1 cellular context compared by ENCODE assay signal in the genomic region with DNA sequence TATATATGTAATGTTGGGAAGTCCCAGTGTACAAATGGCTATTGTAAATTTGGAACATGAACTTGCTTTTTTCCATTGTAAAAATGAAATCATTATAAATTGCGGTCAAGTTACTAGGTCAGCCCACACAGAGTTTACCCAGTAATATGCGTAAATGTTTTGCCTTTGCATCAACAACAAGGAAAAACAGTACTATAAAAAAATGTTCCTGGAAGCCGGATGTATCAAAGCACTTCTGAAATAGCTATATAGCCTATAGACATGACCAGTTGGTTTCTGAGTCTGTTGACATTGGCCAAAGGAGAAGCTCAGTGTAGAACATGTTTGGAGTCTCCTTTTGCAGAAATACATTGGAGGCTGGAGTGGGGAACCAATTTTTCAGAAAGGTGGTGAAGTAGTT.
TF ChIP-seq lines count a peak whose summit lies in the region.

No MANE protein-coding gene starts in this region.

TF ChIP-seq in GM23338, 12 proteins besides CTCF, POLR2A, EP300 and RAD21 (continued from another document):
- TF ChIP-seq, protein P1, sequence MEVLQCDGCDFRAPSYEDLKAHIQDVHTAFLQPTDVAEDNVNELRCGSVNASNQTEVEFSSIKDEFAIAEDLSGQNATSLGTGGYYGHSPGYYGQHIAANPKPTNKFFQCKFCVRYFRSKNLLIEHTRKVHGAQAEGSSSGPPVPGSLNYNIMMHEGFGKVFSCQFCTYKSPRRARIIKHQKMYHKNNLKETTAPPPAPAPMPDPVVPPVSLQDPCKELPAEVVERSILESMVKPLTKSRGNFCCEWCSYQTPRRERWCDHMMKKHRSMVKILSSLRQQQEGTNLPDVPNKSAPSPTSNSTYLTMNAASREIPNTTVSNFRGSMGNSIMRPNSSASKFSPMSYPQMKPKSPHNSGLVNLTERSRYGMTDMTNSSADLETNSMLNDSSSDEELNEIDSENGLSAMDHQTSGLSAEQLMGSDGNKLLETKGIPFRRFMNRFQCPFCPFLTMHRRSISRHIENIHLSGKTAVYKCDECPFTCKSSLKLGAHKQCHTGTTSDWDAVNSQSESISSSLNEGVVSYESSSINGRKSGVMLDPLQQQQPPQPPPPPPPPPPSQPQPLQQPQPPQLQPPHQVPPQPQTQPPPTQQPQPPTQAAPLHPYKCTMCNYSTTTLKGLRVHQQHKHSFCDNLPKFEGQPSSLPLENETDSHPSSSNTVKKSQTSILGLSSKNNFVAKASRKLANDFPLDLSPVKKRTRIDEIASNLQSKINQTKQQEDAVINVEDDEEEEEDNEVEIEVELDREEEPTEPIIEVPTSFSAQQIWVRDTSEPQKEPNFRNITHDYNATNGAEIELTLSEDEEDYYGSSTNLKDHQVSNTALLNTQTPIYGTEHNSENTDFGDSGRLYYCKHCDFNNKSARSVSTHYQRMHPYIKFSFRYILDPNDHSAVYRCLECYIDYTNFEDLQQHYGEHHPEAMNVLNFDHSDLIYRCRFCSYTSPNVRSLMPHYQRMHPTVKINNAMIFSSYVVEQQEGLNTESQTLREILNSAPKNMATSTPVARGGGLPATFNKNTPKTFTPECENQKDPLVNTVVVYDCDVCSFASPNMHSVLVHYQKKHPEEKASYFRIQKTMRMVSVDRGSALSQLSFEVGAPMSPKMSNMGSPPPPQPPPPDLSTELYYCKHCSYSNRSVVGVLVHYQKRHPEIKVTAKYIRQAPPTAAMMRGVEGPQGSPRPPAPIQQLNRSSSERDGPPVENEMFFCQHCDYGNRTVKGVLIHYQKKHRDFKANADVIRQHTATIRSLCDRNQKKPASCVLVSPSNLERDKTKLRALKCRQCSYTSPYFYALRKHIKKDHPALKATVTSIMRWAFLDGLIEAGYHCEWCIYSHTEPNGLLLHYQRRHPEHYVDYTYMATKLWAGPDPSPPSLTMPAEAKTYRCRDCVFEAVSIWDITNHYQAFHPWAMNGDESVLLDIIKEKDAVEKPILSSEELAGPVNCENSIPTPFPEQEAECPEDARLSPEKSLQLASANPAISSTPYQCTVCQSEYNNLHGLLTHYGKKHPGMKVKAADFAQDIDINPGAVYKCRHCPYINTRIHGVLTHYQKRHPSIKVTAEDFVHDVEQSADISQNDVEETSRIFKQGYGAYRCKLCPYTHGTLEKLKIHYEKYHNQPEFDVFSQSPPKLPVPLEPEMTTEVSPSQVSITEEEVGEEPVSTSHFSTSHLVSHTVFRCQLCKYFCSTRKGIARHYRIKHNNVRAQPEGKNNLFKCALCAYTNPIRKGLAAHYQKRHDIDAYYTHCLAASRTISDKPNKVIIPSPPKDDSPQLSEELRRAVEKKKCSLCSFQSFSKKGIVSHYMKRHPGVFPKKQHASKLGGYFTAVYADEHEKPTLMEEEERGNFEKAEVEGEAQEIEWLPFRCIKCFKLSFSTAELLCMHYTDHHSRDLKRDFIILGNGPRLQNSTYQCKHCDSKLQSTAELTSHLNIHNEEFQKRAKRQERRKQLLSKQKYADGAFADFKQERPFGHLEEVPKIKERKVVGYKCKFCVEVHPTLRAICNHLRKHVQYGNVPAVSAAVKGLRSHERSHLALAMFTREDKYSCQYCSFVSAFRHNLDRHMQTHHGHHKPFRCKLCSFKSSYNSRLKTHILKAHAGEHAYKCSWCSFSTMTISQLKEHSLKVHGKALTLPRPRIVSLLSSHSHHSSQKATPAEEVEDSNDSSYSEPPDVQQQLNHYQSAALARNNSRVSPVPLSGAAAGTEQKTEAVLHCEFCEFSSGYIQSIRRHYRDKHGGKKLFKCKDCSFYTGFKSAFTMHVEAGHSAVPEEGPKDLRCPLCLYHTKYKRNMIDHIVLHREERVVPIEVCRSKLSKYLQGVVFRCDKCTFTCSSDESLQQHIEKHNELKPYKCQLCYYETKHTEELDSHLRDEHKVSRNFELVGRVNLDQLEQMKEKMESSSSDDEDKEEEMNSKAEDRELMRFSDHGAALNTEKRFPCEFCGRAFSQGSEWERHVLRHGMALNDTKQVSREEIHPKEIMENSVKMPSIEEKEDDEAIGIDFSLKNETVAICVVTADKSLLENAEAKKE (CRISPR knock-in tag; IDR thresholded peaks at IDR 0.05): no peak
- TF ChIP-seq NANOG (IDR thresholded peaks at IDR 0.05; ENCODE audit: borderline replicate concordance) (no peak), EZH2 (IDR thresholded peaks at IDR 0.05; ENCODE audit: low read depth, unreplicated experiment) (no peak), ZNF114 (CRISPR knock-in tag; IDR thresholded peaks at IDR 0.05) (no peak), CREB1 (CRISPR knock-in tag; IDR thresholded peaks at IDR 0.05; ENCODE audit: low read depth) (no peak), POLR2AphosphoS5 (IDR thresholded peaks at IDR 0.05; ENCODE audit: low read depth) (no peak), STAT1 (IDR thresholded peaks at IDR 0.05; ENCODE audit: unreplicated experiment) (no peak), EZH2phosphoT487 (IDR thresholded peaks at IDR 0.05; ENCODE audit: unreplicated experiment) (no peak), ZNF331 (CRISPR knock-in tag; IDR thresholded peaks at IDR 0.05; ENCODE audit: low read depth) (no peak)
- TF ChIP-seq, protein P2, sequence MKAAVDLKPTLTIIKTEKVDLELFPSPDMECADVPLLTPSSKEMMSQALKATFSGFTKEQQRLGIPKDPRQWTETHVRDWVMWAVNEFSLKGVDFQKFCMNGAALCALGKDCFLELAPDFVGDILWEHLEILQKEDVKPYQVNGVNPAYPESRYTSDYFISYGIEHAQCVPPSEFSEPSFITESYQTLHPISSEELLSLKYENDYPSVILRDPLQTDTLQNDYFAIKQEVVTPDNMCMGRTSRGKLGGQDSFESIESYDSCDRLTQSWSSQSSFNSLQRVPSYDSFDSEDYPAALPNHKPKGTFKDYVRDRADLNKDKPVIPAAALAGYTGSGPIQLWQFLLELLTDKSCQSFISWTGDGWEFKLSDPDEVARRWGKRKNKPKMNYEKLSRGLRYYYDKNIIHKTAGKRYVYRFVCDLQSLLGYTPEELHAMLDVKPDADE (IDR thresholded peaks at IDR 0.05): no peak
- TF ChIP-seq, protein P3, sequence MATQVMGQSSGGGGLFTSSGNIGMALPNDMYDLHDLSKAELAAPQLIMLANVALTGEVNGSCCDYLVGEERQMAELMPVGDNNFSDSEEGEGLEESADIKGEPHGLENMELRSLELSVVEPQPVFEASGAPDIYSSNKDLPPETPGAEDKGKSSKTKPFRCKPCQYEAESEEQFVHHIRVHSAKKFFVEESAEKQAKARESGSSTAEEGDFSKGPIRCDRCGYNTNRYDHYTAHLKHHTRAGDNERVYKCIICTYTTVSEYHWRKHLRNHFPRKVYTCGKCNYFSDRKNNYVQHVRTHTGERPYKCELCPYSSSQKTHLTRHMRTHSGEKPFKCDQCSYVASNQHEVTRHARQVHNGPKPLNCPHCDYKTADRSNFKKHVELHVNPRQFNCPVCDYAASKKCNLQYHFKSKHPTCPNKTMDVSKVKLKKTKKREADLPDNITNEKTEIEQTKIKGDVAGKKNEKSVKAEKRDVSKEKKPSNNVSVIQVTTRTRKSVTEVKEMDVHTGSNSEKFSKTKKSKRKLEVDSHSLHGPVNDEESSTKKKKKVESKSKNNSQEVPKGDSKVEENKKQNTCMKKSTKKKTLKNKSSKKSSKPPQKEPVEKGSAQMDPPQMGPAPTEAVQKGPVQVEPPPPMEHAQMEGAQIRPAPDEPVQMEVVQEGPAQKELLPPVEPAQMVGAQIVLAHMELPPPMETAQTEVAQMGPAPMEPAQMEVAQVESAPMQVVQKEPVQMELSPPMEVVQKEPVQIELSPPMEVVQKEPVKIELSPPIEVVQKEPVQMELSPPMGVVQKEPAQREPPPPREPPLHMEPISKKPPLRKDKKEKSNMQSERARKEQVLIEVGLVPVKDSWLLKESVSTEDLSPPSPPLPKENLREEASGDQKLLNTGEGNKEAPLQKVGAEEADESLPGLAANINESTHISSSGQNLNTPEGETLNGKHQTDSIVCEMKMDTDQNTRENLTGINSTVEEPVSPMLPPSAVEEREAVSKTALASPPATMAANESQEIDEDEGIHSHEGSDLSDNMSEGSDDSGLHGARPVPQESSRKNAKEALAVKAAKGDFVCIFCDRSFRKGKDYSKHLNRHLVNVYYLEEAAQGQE (IDR thresholded peaks at IDR 0.05; ENCODE audit: unreplicated experiment): no peak
